Comparison of ENCODE assay signal across 11 cellular contexts in the genomic region with DNA sequence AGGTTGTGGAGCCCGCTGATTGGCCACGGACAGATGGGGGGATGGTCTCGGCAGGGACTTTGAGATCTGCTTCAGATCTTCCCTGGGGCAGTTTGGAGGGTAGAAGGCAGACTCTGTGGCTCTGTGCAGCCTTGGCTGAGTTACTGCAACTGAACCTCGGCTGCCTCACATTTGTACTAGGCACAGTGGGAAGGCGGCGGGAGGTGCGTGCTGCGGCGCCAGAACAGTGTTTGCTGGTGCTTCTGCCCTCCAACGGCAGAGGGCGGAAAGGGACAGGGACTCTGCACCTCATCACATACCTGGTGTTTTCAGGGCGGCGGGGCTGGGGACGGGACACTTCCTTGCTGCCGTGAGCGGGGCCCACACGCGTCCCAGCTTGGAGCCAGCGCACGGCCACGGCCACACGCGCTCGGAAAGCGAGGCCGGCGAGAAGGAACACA. TPM values are rescaled to one million over a fixed set of nuclear protein-coding genes. Genes with fewer than 3 reads are reported as not detected.
A peak's percentile ranks its signal among the peaks of the same experiment; 100 is the strongest.
DNase-seq lines count a peak whose midpoint lies in the region; ATAC-seq and TF ChIP-seq lines count a peak whose summit lies in the region.
"Had no signal": no experiment of that assay in that cellular context is flagged by ENCODE, and none has a peak within 500 bp of the region (broad histone marks: within the 10 kb centered on the region; RNA-seq: fewer than 3 reads in every experiment).

No MANE protein-coding gene starts in this region.

- DNase-seq in Right ventricle myocardium superior: peak; percentile 41
- DNase-seq in heart left ventricle: no peak
- DNase-seq in astrocyte of the hippocampus (ENCODE audit: low read depth, low spot score): peak; percentile 39
- peak; percentile 62 for DNase-seq in iPS-NIHi11 (ENCODE audit: low spot score)
- peak; percentile 35 for DNase-seq in testis
- no peak for DNase-seq in T-helper 2 cell treated with Interferon-gamma antibody and Interleukin-4, amounts not matched to agents 5 μg/mL and 100 μg/mL, for 36 hours (ENCODE audit: low spot score)
- DNase-seq in DMS53 treated with DMSO at 0.1 percent for 48 hours (lab: John Stamatoyannopoulos, UW; ENCODE audit: unreplicated experiment): no peak
- DNase-seq: activated CD4-positive, alpha-beta T cell treated with anti-CD3 and anti-CD28 coated beads for 4 hours had no signal

- intact Hi-C loops in Right ventricle myocardium superior (cut with DNase I) (no loop called here), heart left ventricle (cut with DNase I) (no loop called here), testis (cut with DNase I; ENCODE audit: low total_unique reads) (loop anchor here (5.0 kb wide), 1 partner anchor 319 kb away; no protein-coding TSS in a partner anchor)

- H3K27me3 Mint-ChIP-seq in T-helper 2 cell treated with Interferon-gamma antibody and Interleukin-4, amounts not matched to agents 5 μg/mL and 100 μg/mL, for 36 hours (ENCODE audit: low read depth): no peaks in the 10 kb centered on the region
- H3K27me3 Mint-ChIP-seq: B cell had no signal

- H3K27ac ChIP-seq in heart left ventricle: no peak overlapping the region
- H3K27ac ChIP-seq in testis: no peak overlapping the region

- no peak overlapping the region for H3K27ac Mint-ChIP-seq in T-helper 2 cell treated with Interferon-gamma antibody and Interleukin-4, amounts not matched to agents 5 μg/mL and 100 μg/mL, for 36 hours
- H3K27ac Mint-ChIP-seq: B cell had no signal

- peaks cover 0 to 56% (median 47%) of the 10 kb centered on the region in 9 donors for H3K36me3 ChIP-seq in heart left ventricle
- no peaks in the 10 kb centered on the region for H3K36me3 ChIP-seq in testis (ENCODE audit: low read depth, missing control alignments)

- H3K4me1 ChIP-seq in heart left ventricle: peaks cover 0 to 17% (median 5%) of the 10 kb centered on the region in 12 donors
- H3K4me1 ChIP-seq in testis: peaks cover 25% of the 10 kb centered on the region

- H3K27me3 ChIP-seq in heart left ventricle: no peaks in the 10 kb centered on the region
- no peaks in the 10 kb centered on the region for H3K27me3 ChIP-seq in testis

- H3K9me3 ChIP-seq in heart left ventricle: no peaks in the 10 kb centered on the region
- no peaks in the 10 kb centered on the region for H3K9me3 ChIP-seq in testis

- ATAC-seq in Right ventricle myocardium superior (ENCODE audit: poor library complexity): no peak
- ATAC-seq in heart left ventricle: no peak
- no peak for ATAC-seq in HG02763 (IDR thresholded peaks at IDR 0.05; ENCODE audit: unreplicated experiment)
- ATAC-seq: Right ventricle myocardium inferior had no signal

- no peaks in the 10 kb centered on the region for H3K4me1 Mint-ChIP-seq in T-helper 2 cell treated with Interferon-gamma antibody and Interleukin-4, amounts not matched to agents 5 μg/mL and 100 μg/mL, for 36 hours (ENCODE audit: low read depth)
- H3K4me1 Mint-ChIP-seq: B cell had no signal

- TF ChIP-seq CTCF in heart left ventricle (IDR thresholded peaks at IDR 0.05) (no peak), testis (IDR thresholded peaks at IDR 0.05) (no peak)

- no peaks in the 10 kb centered on the region for H3K9me3 Mint-ChIP-seq in T-helper 2 cell treated with Interferon-gamma antibody and Interleukin-4, amounts not matched to agents 5 μg/mL and 100 μg/mL, for 36 hours

- H3K4me3 ChIP-seq in heart left ventricle (no peak overlapping the region), testis (peak overlapping the region in 1 of 2 donors; percentile 18)

- WGBS in heart left ventricle, 4 donors: 83 to 89% (median 88%) methylated on average over 27 of the region's 27 CpGs
- WGBS in testis, 2 donors: 62 to 73% methylated on average over 23 to 27 of the region's 27 CpGs

- H3K36me3 Mint-ChIP-seq in T-helper 2 cell treated with Interferon-gamma antibody and Interleukin-4, amounts not matched to agents 5 μg/mL and 100 μg/mL, for 36 hours (ENCODE audit: low read depth): peaks cover 21% of the 10 kb centered on the region

- TF ChIP-seq POLR2A in heart left ventricle (IDR thresholded peaks at IDR 0.05) (no peak), testis (IDR thresholded peaks at IDR 0.05) (no peak)

- no peak overlapping the region for H3K4me3 Mint-ChIP-seq in T-helper 2 cell treated with Interferon-gamma antibody and Interleukin-4, amounts not matched to agents 5 μg/mL and 100 μg/mL, for 36 hours
- H3K4me3 Mint-ChIP-seq: B cell had no signal

RNA-seq across cellular contexts. Expression of a gene that starts 26.2 kb away (rescaled TPM):
- total RNA-seq in Right ventricle myocardium superior (5.8 TPM), heart left ventricle (10 to 100 TPM in 2 of 9 donors, 1 to 10 TPM in 7; 6.4 to 17.2 (median 8.2) TPM), testis (10 to 100 TPM; 61.1 to 66.0 TPM)
- polyA plus RNA-seq in heart left ventricle (10 to 100 TPM; 10.4 to 19.4 TPM), testis (ENCODE audit: insufficient read depth, low read depth, low replicate concordance) (27.9 TPM)

RNA-seq across cellular contexts. Expression of a gene that starts 26.4 kb away (rescaled TPM):
- total RNA-seq in Right ventricle myocardium superior (40.6 TPM), heart left ventricle (10 to 100 TPM; 25.0 to 97.5 (median 46.4) TPM), testis (100 to 1,000 TPM in 1 of 2 donors, 10 to 100 TPM in 1; 83.3 to 141 TPM)
- polyA plus RNA-seq in heart left ventricle (10 to 100 TPM; 13.8 to 27.2 TPM), testis (ENCODE audit: insufficient read depth, low read depth, low replicate concordance) (73.0 TPM)

RNA-seq across cellular contexts. Expression of a gene that starts 49.8 kb away (rescaled TPM):
- total RNA-seq in Right ventricle myocardium superior (not detected), heart left ventricle (under 1 TPM in 5 of 9 donors, not detected in 4; 0.19 to 0.36 (median 0.20) TPM), testis (1 to 10 TPM; 6.2 to 6.5 TPM)
- polyA plus RNA-seq in heart left ventricle (under 1 TPM in 1 of 2 donors, not detected in 1; 0.12 TPM), testis (ENCODE audit: insufficient read depth, low read depth, low replicate concordance) (2.3 TPM)
- total RNA-seq: Right ventricle myocardium inferior had no signal

Comparison
In these comparisons a context has a peak if more than half of its experiments do, and no peak if none do; other contexts are left out.
1. DNase-seq: peak in Right ventricle myocardium superior (single experiment), astrocyte of the hippocampus (single experiment), iPS-NIHi11 (single experiment) and testis (single experiment); none in heart left ventricle (0 of 5), T-helper 2 cell treated with Interferon-gamma antibody and Interleukin-4, amounts not matched to agents 5 μg/mL and 100 μg/mL, for 36 hours (single experiment) and DMS53 treated with DMSO at 0.1 percent for 48 hours (single experiment).